ENCODE assay signal across 16 cellular contexts in the genomic region with DNA sequence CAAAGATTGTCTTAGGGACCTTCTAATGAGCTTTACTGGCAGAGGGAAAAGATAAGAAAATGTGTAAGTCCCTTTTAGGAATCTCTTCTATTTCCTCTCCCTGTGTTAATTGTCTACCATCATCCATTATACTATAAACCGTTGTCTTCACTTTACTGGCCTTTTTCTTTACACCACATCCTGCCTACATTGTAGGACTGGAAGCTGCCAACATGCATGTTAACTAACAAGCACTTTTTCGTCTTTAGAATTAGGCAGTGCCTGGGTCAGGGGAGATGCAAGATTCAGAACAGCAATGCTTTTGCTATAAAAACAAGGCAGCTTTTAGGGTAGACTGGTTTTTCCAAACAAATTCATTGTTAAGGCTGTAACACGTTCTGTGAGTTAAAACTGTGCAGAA. TPM values are rescaled to one million over a fixed set of nuclear protein-coding genes. Genes with fewer than 3 reads are reported as not detected.
DNase-seq lines count a peak whose midpoint lies in the region; ATAC-seq, FAIRE-seq and TF ChIP-seq lines count a peak whose summit lies in the region.
"Had no signal": no experiment of that assay in that cellular context is flagged by ENCODE, and none has a peak within 500 bp of the region (broad histone marks: within the 10 kb centered on the region; RNA-seq: fewer than 3 reads in every experiment).

No MANE protein-coding gene starts in this region.

- H3K27me3 ChIP-seq in astrocyte (ENCODE audit: insufficient read depth, low read length) = no peaks in the 10 kb centered on the region
- no peaks in the 10 kb centered on the region for H3K27me3 ChIP-seq in rectal smooth muscle tissue (ENCODE audit: control insufficient read depth, insufficient read depth, low read length)
- no peaks in the 10 kb centered on the region for H3K27me3 ChIP-seq in ascending aorta
- H3K27me3 ChIP-seq: neutrophil, thyroid gland had no signal

- no peak for TF ChIP-seq CTCF in astrocyte (IDR thresholded peaks at IDR 0.05; ENCODE audit: insufficient read depth, low read depth, low read length)
- no peak for TF ChIP-seq CTCF in ascending aorta (IDR thresholded peaks at IDR 0.05)

- no peak overlapping the region for H3K4me2 ChIP-seq in astrocyte (ENCODE audit: low read length)

- H3K27ac Mint-ChIP-seq in T-helper 1 cell treated with Interleukin-12 subunit alpha and Interleukin-12 subunit beta and Interleukin-4 antibody, amounts not matched to agents 30 μg/mL and 1 μg/mL, for 36 hours = peak overlapping the region; percentile 63
- H3K27ac Mint-ChIP-seq in astrocyte (ENCODE audit: unreplicated experiment) (no peak overlapping the region), T-helper 17 cell (no peak overlapping the region)

- H3K36me3 ChIP-seq in astrocyte (ENCODE audit: insufficient read depth, low read length) (no peaks in the 10 kb centered on the region), rectal smooth muscle tissue (ENCODE audit: control insufficient read depth, insufficient read depth, low read length) (no peaks in the 10 kb centered on the region), ascending aorta (no peaks in the 10 kb centered on the region)
- H3K36me3 ChIP-seq: neutrophil, thyroid gland had no signal

- DNase-seq in T-helper 1 cell = no peak
- DNase-seq in G401 (ENCODE audit: low spot score) = peak; percentile 27
- peak; percentile 32 for DNase-seq in astrocyte (ENCODE audit: low read depth)
- no peak for DNase-seq in T-helper 17 cell
- no peak for DNase-seq in ascending aorta (ENCODE audit: low spot score in 2 of 2)
- DNase-seq: H7; NCI-H2029; NCI-H524; stimulated activated CD4-positive, alpha-beta T cell treated with anti-CD3 and anti-CD28 coated beads, Interleukin-4, amount 100 ng/mL, for 24 hours; thyroid gland had no signal

- H3K4me3 Mint-ChIP-seq in T-helper 1 cell treated with Interleukin-12 subunit alpha and Interleukin-12 subunit beta and Interleukin-4 antibody, amounts not matched to agents 30 μg/mL and 1 μg/mL, for 36 hours = no peak overlapping the region
- H3K4me3 Mint-ChIP-seq in astrocyte (ENCODE audit: unreplicated experiment) (no peak overlapping the region), T-helper 17 cell (no peak overlapping the region)

- H3K4me3 ChIP-seq in astrocyte (ENCODE audit: insufficient read depth, low read depth, low read length) = no peak overlapping the region
- H3K4me3 ChIP-seq in rectal smooth muscle tissue (ENCODE audit: low read length) = no peak overlapping the region
- no peak overlapping the region for H3K4me3 ChIP-seq in ascending aorta
- H3K4me3 ChIP-seq: thyroid gland had no signal

- peaks cover 17% of the 10 kb centered on the region for H3K4me1 ChIP-seq in astrocyte (ENCODE audit: insufficient read depth, low read length)
- peaks cover 28% of the 10 kb centered on the region for H3K4me1 ChIP-seq in rectal smooth muscle tissue (ENCODE audit: control insufficient read depth, insufficient read depth, low read length)
- peaks cover 0 to 16% of the 10 kb centered on the region in 2 donors for H3K4me1 ChIP-seq in ascending aorta

- H3K9me3 ChIP-seq in astrocyte (ENCODE audit: insufficient read depth, low read depth, low read length) = no peaks in the 10 kb centered on the region
- no peaks in the 10 kb centered on the region for H3K9me3 ChIP-seq in T-helper 17 cell (ENCODE audit: control insufficient read depth, low read length, poor library complexity, severe bottlenecking)
- H3K9me3 ChIP-seq in ascending aorta = no peaks in the 10 kb centered on the region
- H3K9me3 ChIP-seq: neutrophil, thyroid gland had no signal

- no peak overlapping the region for H3K9ac ChIP-seq in astrocyte (ENCODE audit: low read length)
- no peak overlapping the region for H3K9ac ChIP-seq in rectal smooth muscle tissue (ENCODE audit: low read length)

- no peaks in the 10 kb centered on the region for H4K20me1 ChIP-seq in astrocyte (ENCODE audit: insufficient read depth, low read length)

- no peak for FAIRE-seq in astrocyte (lab: Jason Lieb, UNC)
- FAIRE-seq: G401.6, GM12892 had no signal

- in situ Hi-C loops in G401 (cut with HindIII; ENCODE audit: low sequenced_read_pairs) = no loop called here

- H2AFZ ChIP-seq in astrocyte (ENCODE audit: low read depth, low read length) = no peak overlapping the region

- H3K27ac ChIP-seq in astrocyte (ENCODE audit: low read depth, low read length) (peak overlapping the region; percentile 35), rectal smooth muscle tissue (ENCODE audit: low read depth, low read length) (peak overlapping the region; percentile 76), ascending aorta (no peak overlapping the region)
- H3K27ac ChIP-seq: neutrophil had no signal

- no peaks in the 10 kb centered on the region for H3K79me2 ChIP-seq in astrocyte (ENCODE audit: insufficient read depth, low read length)

- ATAC-seq in GM19351 (IDR thresholded peaks at IDR 0.05; ENCODE audit: unreplicated experiment) = no peak
- no peak for ATAC-seq in T-helper 17 cell

- H3K27me3 Mint-ChIP-seq in T-helper 1 cell treated with Interleukin-12 subunit alpha and Interleukin-12 subunit beta and Interleukin-4 antibody, amounts not matched to agents 30 μg/mL and 1 μg/mL, for 36 hours (ENCODE audit: low read depth) = no peaks in the 10 kb centered on the region
- no peaks in the 10 kb centered on the region for H3K27me3 Mint-ChIP-seq in astrocyte (ENCODE audit: low read depth, unreplicated experiment)
- H3K27me3 Mint-ChIP-seq in T-helper 17 cell = no peaks in the 10 kb centered on the region

- H3K4me1 Mint-ChIP-seq in T-helper 1 cell treated with Interleukin-12 subunit alpha and Interleukin-12 subunit beta and Interleukin-4 antibody, amounts not matched to agents 30 μg/mL and 1 μg/mL, for 36 hours (ENCODE audit: low read depth) = peaks cover 10% of the 10 kb centered on the region
- peaks cover 25% of the 10 kb centered on the region for H3K4me1 Mint-ChIP-seq in astrocyte (ENCODE audit: low read depth, unreplicated experiment)
- peaks cover 7% of the 10 kb centered on the region for H3K4me1 Mint-ChIP-seq in T-helper 17 cell

- H3K36me3 Mint-ChIP-seq in T-helper 1 cell treated with Interleukin-12 subunit alpha and Interleukin-12 subunit beta and Interleukin-4 antibody, amounts not matched to agents 30 μg/mL and 1 μg/mL, for 36 hours (ENCODE audit: low read depth) = no peaks in the 10 kb centered on the region
- no peaks in the 10 kb centered on the region for H3K36me3 Mint-ChIP-seq in astrocyte (ENCODE audit: low read depth, unreplicated experiment)
- H3K36me3 Mint-ChIP-seq in T-helper 17 cell (ENCODE audit: low read depth) = no peaks in the 10 kb centered on the region

- no peaks in the 10 kb centered on the region for H3K9me3 Mint-ChIP-seq in T-helper 1 cell treated with Interleukin-12 subunit alpha and Interleukin-12 subunit beta and Interleukin-4 antibody, amounts not matched to agents 30 μg/mL and 1 μg/mL, for 36 hours
- H3K9me3 Mint-ChIP-seq in astrocyte (ENCODE audit: unreplicated experiment) = no peaks in the 10 kb centered on the region

- intact Hi-C loops in ascending aorta (cut with DNase I) = loop anchor here (5.0 kb wide), 1 partner anchor 49 kb away; the partner anchor contains the start of gene SERINC3

RNA-seq across cellular contexts. Expression of gene PKIG, which starts 11.0 kb away (rescaled TPM):
- total RNA-seq in G401 (2014; rRNA removed; shearing (Covaris generic)) = 37.1 and 69.0 TPM in 2 replicates
- total RNA-seq in astrocyte (27.8 and 30.1 TPM in 2 replicates), T-helper 17 cell (1 to 10 TPM; 2.2 to 4.5 TPM), ascending aorta (84.7 TPM)

RNA-seq across cellular contexts. Expression of gene SERINC3, which starts 49.5 kb away (rescaled TPM):
- total RNA-seq in G401 (2014; rRNA removed; shearing (Covaris generic)) = 23.9 and 28.0 TPM in 2 replicates
- 94.3 and 107 TPM in 2 replicates for total RNA-seq in astrocyte
- total RNA-seq in T-helper 17 cell = 10 to 100 TPM; 62.8 to 76.2 TPM
- total RNA-seq in ascending aorta = 78.1 TPM

Comparison
In these comparisons a context has a peak if more than half of its experiments do, and no peak if none do; other contexts are left out.
1. DNase-seq: peak in G401 (single experiment) and astrocyte (single experiment); none in T-helper 1 cell (0 of 5), T-helper 17 cell (0 of 3) and ascending aorta (0 of 2).
2. H3K27ac ChIP-seq: peak in astrocyte (single experiment) and rectal smooth muscle tissue (single experiment); none in ascending aorta (0 of 2).